ENCODE assay signal across 9 cellular contexts in the genomic region with DNA sequence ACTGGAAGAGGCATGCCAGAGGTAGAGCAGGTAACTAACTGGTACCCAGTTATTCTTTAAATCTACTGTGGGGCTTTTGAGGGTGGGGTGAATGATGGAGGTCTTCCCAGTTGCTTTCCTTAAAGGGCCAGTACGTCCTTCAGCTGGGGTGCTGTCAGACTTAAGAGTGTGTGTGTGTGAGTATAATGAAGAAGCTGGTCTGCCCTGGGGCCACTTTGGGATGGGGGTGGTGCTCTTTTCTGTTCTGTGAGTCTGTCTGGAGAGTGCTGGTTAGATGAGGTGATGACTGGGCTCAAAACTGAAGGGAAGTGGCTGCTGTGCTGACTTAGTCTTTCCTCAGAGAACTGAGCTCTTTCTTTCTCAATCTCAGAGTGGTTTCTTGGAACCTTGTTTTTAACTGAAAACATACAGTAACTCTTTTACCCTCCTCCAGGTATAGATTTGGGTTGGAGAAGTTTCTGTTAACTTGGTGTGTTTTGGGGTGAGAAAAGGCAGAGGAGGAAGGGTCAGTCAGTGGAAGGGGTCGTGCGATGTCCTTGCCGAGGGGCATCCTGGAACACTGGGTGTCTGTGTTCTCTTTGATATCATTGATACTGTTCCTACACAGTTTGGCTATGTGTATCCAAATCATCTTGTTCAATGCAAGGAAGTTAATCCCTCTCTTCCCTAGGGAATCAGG. TPM values are rescaled to one million over a fixed set of nuclear protein-coding genes. Genes with fewer than 3 reads are reported as not detected.
A peak's percentile ranks its signal among the peaks of the same experiment; 100 is the strongest.
DNase-seq lines count a peak whose midpoint lies in the region; ATAC-seq, FAIRE-seq and TF ChIP-seq lines count a peak whose summit lies in the region.
"Had no signal": no experiment of that assay in that cellular context is flagged by ENCODE, and none has a peak within 500 bp of the region (broad histone marks: within the 10 kb centered on the region; RNA-seq: fewer than 3 reads in every experiment).

No MANE protein-coding gene starts in this region.

- peaks cover 5% of the 10 kb centered on the region; the same call in 1 of the 2 replicates for H4K20me1 ChIP-seq in OCI-LY3 (ENCODE audit: insufficient read depth, low read length)

- TF ChIP-seq POLR2A in GM12891 (IDR thresholded peaks at IDR 0.05; ENCODE audit: low read depth, low read length): no peak
- no peak for TF ChIP-seq POLR2A in ovary (IDR thresholded peaks at IDR 0.05)

- H2AFZ ChIP-seq in OCI-LY3 (ENCODE audit: low read depth, low read length): no peak overlapping the region

- H3K4me1 ChIP-seq in OCI-LY3 (ENCODE audit: low read length) (peaks cover 11% of the 10 kb centered on the region), ovary (ENCODE audit: insufficient read depth) (peaks cover 7% of the 10 kb centered on the region), upper lobe of right lung (peaks cover 45% of the 10 kb centered on the region)

- H3K79me2 ChIP-seq in OCI-LY3 (ENCODE audit: low read length): peaks cover 19% of the 10 kb centered on the region

- H3K36me3 ChIP-seq in OCI-LY3 (replicated peaks; ENCODE audit: low read depth, low read length) (no peaks in the 10 kb centered on the region), ovary (no peaks in the 10 kb centered on the region), upper lobe of right lung (no peaks in the 10 kb centered on the region)

- ATAC-seq in upper lobe of right lung: peak; percentile 91
- no peak for ATAC-seq in GM21360 (IDR thresholded peaks at IDR 0.05; ENCODE audit: unreplicated experiment)

- H3K9me3 ChIP-seq in OCI-LY3 (ENCODE audit: insufficient read depth, low read length) (no peaks in the 10 kb centered on the region), ovary (no peaks in the 10 kb centered on the region), upper lobe of right lung (no peaks in the 10 kb centered on the region)

- 3 to 4% (median 4%) methylated on average over 4 of the region's 4 CpGs for WGBS in ovary, 3 donors

- H3K27ac ChIP-seq in OCI-LY3 (ENCODE audit: low read length): no peak overlapping the region
- H3K27ac ChIP-seq in ovary: peak overlapping the region; percentile 78 to 95
- peak overlapping the region; percentile 81 for H3K27ac ChIP-seq in upper lobe of right lung
- H3K27ac ChIP-seq: SK-N-MC had no signal

- intact Hi-C loops in ovary (cut with DNase I): loop anchor here in 2 of 4 donors (10.0 kb wide), 2 partner anchors 50 to 100 kb away; no protein-coding TSS in a partner anchor
- intact Hi-C loops in upper lobe of right lung (cut with DNase I): no loop called here

- H3K9ac ChIP-seq in OCI-LY3 (ENCODE audit: low read length): no peak overlapping the region

- DNase-seq in GM12891 (ENCODE audit: insufficient read length, low spot score) (no peak), foreskin fibroblast (peak; percentile 83 to 90), ovary (peak in 2 of 5 donors; percentile 21 to 45), upper lobe of right lung (no peak), SK-N-DZ (ENCODE audit: low spot score) (no peak)
- DNase-seq in activated T-helper 9 cell treated with anti-CD3 and anti-CD28 coated beads, Interleukin-2, amount 50 U/mL, for 16 hours (ENCODE audit: low read depth): peak; percentile 52

- no peak for TF ChIP-seq CTCF in OCI-LY3 (IDR thresholded peaks at IDR 0.05; ENCODE audit: low read depth, low read length)
- TF ChIP-seq CTCF in foreskin fibroblast (IDR thresholded peaks at IDR 0.05; ENCODE audit: low read depth, low read length): no peak
- no peak for TF ChIP-seq CTCF in ovary (IDR thresholded peaks at IDR 0.05)
- no peak for TF ChIP-seq CTCF in upper lobe of right lung (IDR thresholded peaks at IDR 0.05)

- H3K4me3 ChIP-seq in OCI-LY3 (ENCODE audit: low read length) (no peak overlapping the region), foreskin fibroblast (ENCODE audit: low read depth in 1 of 2, low read length in 2 of 2) (peak overlapping the region; percentile 55 to 59), ovary (peak overlapping the region; percentile 48), upper lobe of right lung (peak overlapping the region; percentile 41)
- H3K4me3 ChIP-seq: SK-N-MC had no signal

- H3K4me2 ChIP-seq in OCI-LY3 (ENCODE audit: low read length): peak overlapping the region; percentile 22; the same call in 1 of the 2 replicates

- no peaks in the 10 kb centered on the region for H3K27me3 ChIP-seq in OCI-LY3 (ENCODE audit: low read depth, low read length)
- no peaks in the 10 kb centered on the region for H3K27me3 ChIP-seq in ovary
- no peaks in the 10 kb centered on the region for H3K27me3 ChIP-seq in upper lobe of right lung

- no peak for TF ChIP-seq EP300 in ovary (IDR thresholded peaks at IDR 0.05)

- peak; percentile 74 for FAIRE-seq in GM12891 (lab: Jason Lieb, UNC)

TF ChIP-seq in GM12891, 5 proteins besides CTCF, POLR2A, EP300 and RAD21:
- TF ChIP-seq SPI1 (IDR thresholded peaks at IDR 0.05; ENCODE audit: low read depth, low read length): peak; percentile 53; the same call in 1 of the 2 replicates
- no peak; the same call in 1 of the 2 replicates for TF ChIP-seq TAF1 (IDR thresholded peaks at IDR 0.05; ENCODE audit: low read depth, low read length)

RNA-seq across cellular contexts. Expression of gene MACF1, which starts 0.7 kb away (rescaled TPM):
- polyA plus RNA-seq in GM12891 (2012; ENCODE audit: low read depth, missing spikeins): 41.6 TPM
- 100 to 1,000 TPM; 212 to 331 (median 269) TPM for total RNA-seq in ovary
- 100 to 1,000 TPM in 1 of 2 donors, 10 to 100 TPM in 1; 93.6 to 198 TPM for polyA plus RNA-seq in ovary
- 814 TPM for total RNA-seq in upper lobe of right lung
- 23.6 and 33.2 TPM in 2 replicates for polyA plus RNA-seq in SK-N-DZ (2014; cell fraction: cytosol; rRNA removed)
- polyA plus RNA-seq in SK-N-DZ (2014; cell fraction: nucleus; rRNA removed): 34.7 and 71.7 TPM in 2 replicates

Comparison
In these comparisons a context has a peak if more than half of its experiments do, and no peak if none do; other contexts are left out.
1. DNase-seq: peak in activated T-helper 9 cell treated with anti-CD3 and anti-CD28 coated beads, Interleukin-2, amount 50 U/mL, for 16 hours (single experiment) and foreskin fibroblast (2 of 2); none in GM12891 (single experiment), upper lobe of right lung (single experiment) and SK-N-DZ (single experiment).